11 cellular contexts compared by ENCODE assay signal in genomic region chr17:43645765-43646481, GRCh38. TPM values are rescaled to one million over a fixed set of nuclear protein-coding genes. Genes with fewer than 3 reads are reported as not detected.
A peak's percentile ranks its signal among the peaks of the same experiment; 100 is the strongest.
DNase-seq lines count a peak whose midpoint lies in the region; ATAC-seq and TF ChIP-seq lines count a peak whose summit lies in the region.
"Had no signal": no experiment of that assay in that cellular context is flagged by ENCODE, and none has a peak within 500 bp of the region (broad histone marks: within the 10 kb centered on the region; RNA-seq: fewer than 3 reads in every experiment).

No MANE protein-coding gene starts in this region.

- no peak overlapping the region for H3K27ac Mint-ChIP-seq in stimulated activated memory B cell treated with anti-CD40 and anti-IgM and Interleukin-4, amounts not matched to agents 10 μg/mL and 1 μg/mL and 100 μg/mL, for 72 hours
- H3K27ac Mint-ChIP-seq: T-helper 1 cell treated with Interleukin-12 subunit alpha and Interleukin-12 subunit beta and Interleukin-4 antibody, amounts not matched to agents 30 μg/mL and 1 μg/mL, for 36 hours had no signal

- no peak overlapping the region for H3K27ac ChIP-seq in HUES64 (ENCODE audit: low read depth, low read length)
- H3K27ac ChIP-seq in brain microvascular endothelial cell: no peak overlapping the region

- H3K36me3 ChIP-seq in HUES64 (ENCODE audit: insufficient read depth, low read length): no peaks in the 10 kb centered on the region
- H3K36me3 ChIP-seq in brain microvascular endothelial cell (replicated peaks): no peaks in the 10 kb centered on the region

- no peaks in the 10 kb centered on the region for H3K36me3 Mint-ChIP-seq in stimulated activated memory B cell treated with anti-CD40 and anti-IgM and Interleukin-4, amounts not matched to agents 10 μg/mL and 1 μg/mL and 100 μg/mL, for 72 hours

- H3K4me1 Mint-ChIP-seq in stimulated activated memory B cell treated with anti-CD40 and anti-IgM and Interleukin-4, amounts not matched to agents 10 μg/mL and 1 μg/mL and 100 μg/mL, for 72 hours: no peaks in the 10 kb centered on the region

- H3K9ac ChIP-seq in HUES64 (ENCODE audit: low read depth, low read length): peak overlapping the region; percentile 49

- in situ Hi-C loops in brain microvascular endothelial cell (cut with HindIII; ENCODE audit: low pct_ligation_motif_present, low sequenced_read_pairs): no loop called here

- no peaks in the 10 kb centered on the region for H3K9me3 Mint-ChIP-seq in stimulated activated memory B cell treated with anti-CD40 and anti-IgM and Interleukin-4, amounts not matched to agents 10 μg/mL and 1 μg/mL and 100 μg/mL, for 72 hours
- H3K9me3 Mint-ChIP-seq: neural crest cell; T-helper 1 cell treated with Interleukin-12 subunit alpha and Interleukin-12 subunit beta and Interleukin-4 antibody, amounts not matched to agents 30 μg/mL and 1 μg/mL, for 36 hours had no signal

- H3K9me3 ChIP-seq in HUES64 (ENCODE audit: insufficient read depth, low read depth, low read length): no peaks in the 10 kb centered on the region

- 0 out of 2 replicates have a peak, but pooled peaks cover 2% of the 10 kb centered on the region for H3K4me1 ChIP-seq in HUES64 (ENCODE audit: insufficient read depth, low read length)

- 34% methylated on average over 72 of the region's 72 CpGs for WGBS in HUES64

- DNase-seq in brain microvascular endothelial cell (no peak), iris pigment epithelial cell (ENCODE audit: low read depth) (peak; percentile 34)

- no peak overlapping the region for H3K4me3 Mint-ChIP-seq in stimulated activated memory B cell treated with anti-CD40 and anti-IgM and Interleukin-4, amounts not matched to agents 10 μg/mL and 1 μg/mL and 100 μg/mL, for 72 hours
- H3K4me3 Mint-ChIP-seq: neural crest cell; T-helper 1 cell treated with Interleukin-12 subunit alpha and Interleukin-12 subunit beta and Interleukin-4 antibody, amounts not matched to agents 30 μg/mL and 1 μg/mL, for 36 hours had no signal

- peaks cover 19% of the 10 kb centered on the region for H3K27me3 ChIP-seq in HUES64 (ENCODE audit: insufficient read depth, low read length)
- H3K27me3 ChIP-seq in brain microvascular endothelial cell (replicated peaks): peaks cover 5% of the 10 kb centered on the region

- H3K4me3 ChIP-seq in HUES64 (ENCODE audit: low read length): peak overlapping the region; percentile 50
- peak overlapping the region; percentile 39 for H3K4me3 ChIP-seq in brain microvascular endothelial cell (ENCODE audit: low read depth, low read length)

- peak; percentile 7 for ATAC-seq in stimulated activated memory B cell treated with anti-CD40 and anti-IgM and Interleukin-4, amounts not matched to agents 10 μg/mL and 1 μg/mL and 100 μg/mL, for 72 hours
- ATAC-seq in HG03521 (IDR thresholded peaks at IDR 0.05; ENCODE audit: unreplicated experiment) (no peak), GM21447 (IDR thresholded peaks at IDR 0.05; ENCODE audit: unreplicated experiment) (no peak), GM21423 (IDR thresholded peaks at IDR 0.05; ENCODE audit: unreplicated experiment) (no peak), GM19351 (IDR thresholded peaks at IDR 0.05; ENCODE audit: unreplicated experiment) (no peak)
- ATAC-seq: HCT116 had no signal

- no peak for TF ChIP-seq CTCF in brain microvascular endothelial cell (IDR thresholded peaks at IDR 0.05; ENCODE audit: low read depth, low read length, missing control alignments)

- H3K27me3 Mint-ChIP-seq in stimulated activated memory B cell treated with anti-CD40 and anti-IgM and Interleukin-4, amounts not matched to agents 10 μg/mL and 1 μg/mL and 100 μg/mL, for 72 hours: peaks cover 57% of the 10 kb centered on the region

RNA-seq across cellular contexts. Expression of gene MEOX1, which starts 15.8 kb away (rescaled TPM):
- polyA plus RNA-seq in HUES64 (2013, experiment 1 of 2): 0.35 TPM
- polyA plus RNA-seq in HUES64 (2013, experiment 2 of 2): 0.51 TPM
